1 cellular context compared by ENCODE assay signal in genomic region chr2:11498543-11499034, GRCh38.
A peak's percentile ranks its signal among the peaks of the same experiment; 100 is the strongest.
TF ChIP-seq lines count a peak whose summit lies in the region.

No MANE protein-coding gene starts in this region.

TF ChIP-seq in HepG2, 621 proteins besides CTCF, POLR2A, EP300 and RAD21 (continued from another document and continues in another):
- TF ChIP-seq GMEB1 (CRISPR knock-in tag; IDR thresholded peaks at IDR 0.05; ENCODE audit: borderline replicate concordance), result no peak
- TF ChIP-seq ZNF879 (CRISPR knock-in tag; IDR thresholded peaks at IDR 0.05), result peak; percentile 52
- no peak for TF ChIP-seq NR2F2 (IDR thresholded peaks at IDR 0.05; ENCODE audit: borderline replicate concordance, low read depth)
- 0 out of 2 replicates have a peak, but pooled peaks have one; percentile 7 for TF ChIP-seq RFX5 (IDR thresholded peaks at IDR 0.05; ENCODE audit: low read depth, low read length)
- TF ChIP-seq ZNF609 (CRISPR knock-in tag; IDR thresholded peaks at IDR 0.05; ENCODE audit: borderline replicate concordance), result peak; percentile 14; the same call in 1 of the 2 replicates
- 0 out of 2 replicates have a peak, but pooled peaks have one; percentile 40 for TF ChIP-seq KLF13 (CRISPR knock-in tag; IDR thresholded peaks at IDR 0.05)
- TF ChIP-seq NFE2L2 (IDR thresholded peaks at IDR 0.05; ENCODE audit: low read length), result peak; percentile 8; the same call in 1 of the 2 replicates
- 0 out of 2 replicates have a peak, but pooled peaks have one; percentile 45 for TF ChIP-seq ZNF891 (CRISPR knock-in tag; IDR thresholded peaks at IDR 0.05)
- TF ChIP-seq RELA (CRISPR knock-in tag; IDR thresholded peaks at IDR 0.05), result 0 out of 2 replicates have a peak, but pooled peaks have one; percentile 67
- TF ChIP-seq CBX2 (IDR thresholded peaks at IDR 0.05; ENCODE audit: low read depth, low read length), result no peak
- TF ChIP-seq CBX2 (CRISPR knock-in tag; IDR thresholded peaks at IDR 0.05; ENCODE audit: low read depth), result no peak
- TF ChIP-seq ZNF430 (CRISPR knock-in tag; IDR thresholded peaks at IDR 0.05), result 0 out of 2 replicates have a peak, but pooled peaks have one; percentile 4
- TF ChIP-seq ATAD3A (CRISPR knock-in tag; IDR thresholded peaks at IDR 0.05), result no peak
- TF ChIP-seq ARID5B (CRISPR knock-in tag; IDR thresholded peaks at IDR 0.05), result peak; percentile 55
- no peak for TF ChIP-seq ZGPAT (CRISPR knock-in tag; IDR thresholded peaks at IDR 0.05)
- TF ChIP-seq AHR (CRISPR knock-in tag; IDR thresholded peaks at IDR 0.05), result peak; percentile 61; the same call in 1 of the 2 replicates
- TF ChIP-seq FOXP1 (IDR thresholded peaks at IDR 0.05), result no peak
- no peak for TF ChIP-seq FOXP1 (CRISPR knock-in tag; IDR thresholded peaks at IDR 0.05)
- TF ChIP-seq BCL3 (CRISPR knock-in tag; IDR thresholded peaks at IDR 0.05), result no peak
- peak; percentile 21; the same call in 1 of the 2 replicates for TF ChIP-seq IKZF5 (CRISPR knock-in tag; IDR thresholded peaks at IDR 0.05)
- no peak for TF ChIP-seq ZFP37 (CRISPR knock-in tag; IDR thresholded peaks at IDR 0.05; ENCODE audit: borderline replicate concordance)
- TF ChIP-seq HNF4A (CRISPR knock-in tag; IDR thresholded peaks at IDR 0.05), result peak; percentile 30
- TF ChIP-seq ZFP82 (CRISPR knock-in tag; IDR thresholded peaks at IDR 0.05; ENCODE audit: borderline replicate concordance), result 0 out of 2 replicates have a peak, but pooled peaks have one; percentile 7
- TF ChIP-seq ZFP36 (IDR thresholded peaks at IDR 0.05; ENCODE audit: borderline replicate concordance, low read depth, low read length, partially characterized antibody), result no peak
- TF ChIP-seq SSRP1 (CRISPR knock-in tag; IDR thresholded peaks at IDR 0.05), result peak; percentile 97
- TF ChIP-seq TARDBP (CRISPR knock-in tag; IDR thresholded peaks at IDR 0.05), result no peak
- no peak for TF ChIP-seq RCOR2 (CRISPR knock-in tag; IDR thresholded peaks at IDR 0.05)
- peak; percentile 25; the same call in 1 of the 2 replicates for TF ChIP-seq HNF4G (IDR thresholded peaks at IDR 0.05; ENCODE audit: borderline replicate concordance, low read depth, low read length)
- TF ChIP-seq HNF4G (CRISPR knock-in tag; IDR thresholded peaks at IDR 0.05; ENCODE audit: borderline replicate concordance, low read depth), result no peak
- no peak for TF ChIP-seq GZF1 (CRISPR knock-in tag; IDR thresholded peaks at IDR 0.05)
- no peak for TF ChIP-seq ZNF780A (CRISPR knock-in tag; IDR thresholded peaks at IDR 0.05)
- no peak for TF ChIP-seq ZNF331 (CRISPR knock-in tag; IDR thresholded peaks at IDR 0.05)
- peak; percentile 57 for TF ChIP-seq ETV5 (CRISPR knock-in tag; IDR thresholded peaks at IDR 0.05; ENCODE audit: borderline replicate concordance)
- TF ChIP-seq PRDM10 (CRISPR knock-in tag; IDR thresholded peaks at IDR 0.05; ENCODE audit: low read depth), result no peak
- TF ChIP-seq AFF4 (CRISPR knock-in tag; IDR thresholded peaks at IDR 0.05), result peak; percentile 29; the same call in 1 of the 2 replicates
- TF ChIP-seq RBAK (CRISPR knock-in tag; IDR thresholded peaks at IDR 0.05), result no peak
- TF ChIP-seq KMT2A (CRISPR knock-in tag; IDR thresholded peaks at IDR 0.05), result peak; percentile 11; the same call in 1 of the 2 replicates
